31 cellular contexts compared by ENCODE assay signal in the genomic region with DNA sequence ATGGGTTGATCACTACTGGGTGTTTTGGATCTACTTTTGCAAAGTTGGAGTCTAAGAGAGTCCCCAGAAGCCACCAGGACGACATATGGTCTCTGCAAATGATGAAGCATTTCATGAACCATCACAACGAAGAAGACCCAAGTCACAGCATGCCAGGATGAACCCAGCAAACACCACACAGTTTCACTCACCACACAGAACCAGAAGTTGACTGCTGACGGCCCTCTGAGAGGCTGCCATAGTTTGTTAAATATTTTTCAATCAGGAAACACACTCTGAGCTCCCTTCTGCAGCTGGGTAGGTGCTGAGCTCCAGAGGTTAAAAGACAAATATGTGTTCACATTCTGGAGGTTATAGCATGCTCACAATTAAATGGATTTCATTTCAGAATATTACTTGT.
"Had no signal": no experiment of that assay in that cellular context is flagged by ENCODE, and none has a peak within 500 bp of the region (broad histone marks: within the 10 kb centered on the region; RNA-seq: fewer than 3 reads in every experiment).

No MANE protein-coding gene starts in this region.

- H3K4me3 ChIP-seq: adrenal gland, ascending aorta, body of pancreas, breast epithelium, cardiac muscle cell had no signal

- DNase-seq: activated effector memory CD4-positive, alpha-beta T cell treated with anti-CD3 and anti-CD28 coated beads, Interleukin-2, amount 50 U/mL, for 16 hours; activated effector memory CD4-positive, alpha-beta T cell treated with Interleukin-2 at 50 U/mL for 16 hours; activated gamma-delta T cell; activated gamma-delta T cell treated with Interleukin-2 at 50 U/mL for 16 hours; activated naive CD4-positive, alpha-beta T cell; activated naive CD4-positive, alpha-beta T cell treated with anti-CD3 and anti-CD28 coated beads for 36 hours; activated naive CD4-positive, alpha-beta T cell treated with anti-CD3 and anti-CD28 coated beads, Interleukin-2, amount 10 ng/mL, durations not matched to agents 7 days and 5 days; activated naive CD4-positive, alpha-beta T cell treated with anti-CD3 and anti-CD28 coated beads, Interleukin-2, amount 50 U/mL, for 16 hours; activated naive CD4-positive, alpha-beta T cell treated with Interleukin-2 at 50 U/mL for 16 hours; activated naive CD8-positive, alpha-beta T cell treated with anti-CD3 and anti-CD28 coated beads for 36 hours; activated naive CD8-positive, alpha-beta T cell treated with anti-CD3 and anti-CD28 coated beads, Interleukin-2, amount 10 ng/mL, durations not matched to agents 7 days and 5 days; activated naive CD8-positive, alpha-beta T cell treated with anti-CD3 and anti-CD28 coated beads, Interleukin-2, amount 50 U/mL, for 24 hours; activated T-cell treated with anti-CD3 and anti-CD28 coated beads, Interleukin-2, amount 50 U/mL, for 24 hours; activated T-cell treated with anti-CD3 and anti-CD28 coated beads, Interleukin-2, amount 50 U/mL, for 4 hours; activated T-cell treated with anti-CD3 and anti-CD28 coated beads, Interleukin-2, amount 50 U/mL, for 48 hours; activated T-cell treated with anti-CD3 and anti-CD28 coated beads, Interleukin-2, amount 50 U/mL, for 72 hours; adrenal gland; amniotic stem cell; amygdala; anterior cingulate cortex; aorta; body of pancreas; brain microvascular endothelial cell; caudate nucleus; central memory CD4-positive, alpha-beta T cell; cerebellar nuclear complex had no signal

- ATAC-seq: activated naive CD4-positive, alpha-beta T cell treated with anti-CD3 and anti-CD28 coated beads, Interleukin-2, amount 50 U/mL, for 72 hours; activated naive CD8-positive, alpha-beta T cell treated with anti-CD3 and anti-CD28 coated beads, Interleukin-2, amount 50 U/mL, for 24 hours; activated T-cell treated with anti-CD3 and anti-CD28 coated beads, Interleukin-2, amount 50 U/mL, for 4 hours; activated T-cell treated with anti-CD3 and anti-CD28 coated beads, Interleukin-2, amount 50 U/mL, for 72 hours; activated T-helper 17 cell treated with anti-CD3 and anti-CD28 coated beads, Interleukin-2, amount 50 U/mL, for 72 hours; body of pancreas had no signal

- H3K9me3 ChIP-seq: adrenal gland, ascending aorta, body of pancreas had no signal

- H3K27ac ChIP-seq: adrenal gland, ascending aorta, body of pancreas, brain microvascular endothelial cell, breast epithelium, cardiac muscle cell had no signal

- H3K36me3 ChIP-seq: adrenal gland, ascending aorta, brain microvascular endothelial cell, breast epithelium, cardiac muscle cell had no signal

- H3K27me3 ChIP-seq: adrenal gland, ascending aorta, body of pancreas, brain microvascular endothelial cell, cardiac muscle cell had no signal

- H3K4me1 ChIP-seq: adrenal gland, ascending aorta, body of pancreas, breast epithelium had no signal
